Comparison of ENCODE assay signal across 24 cellular contexts in the genomic region with DNA sequence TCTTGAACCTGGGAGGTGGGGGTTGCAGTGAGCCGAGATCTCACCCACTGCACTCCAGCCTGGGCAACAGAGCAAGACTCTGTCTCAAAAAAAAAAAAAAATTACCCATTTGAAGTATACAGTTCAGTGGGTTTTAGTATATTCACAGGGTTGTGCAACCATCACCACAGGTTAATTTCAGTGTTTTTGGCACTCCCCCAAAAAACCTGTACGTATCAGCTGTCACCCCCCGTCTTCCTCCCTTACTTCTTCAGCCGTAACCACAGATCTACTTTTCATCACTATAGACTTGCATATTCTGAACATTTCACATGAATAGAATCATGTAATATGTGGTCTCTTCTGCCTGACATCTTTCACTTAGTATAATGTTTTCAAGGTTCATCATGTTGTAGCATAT. TPM values are rescaled to one million over a fixed set of nuclear protein-coding genes. Genes with fewer than 3 reads are reported as not detected.
DNase-seq lines count a peak whose midpoint lies in the region; ATAC-seq, FAIRE-seq and TF ChIP-seq lines count a peak whose summit lies in the region.
"Had no signal": no experiment of that assay in that cellular context is flagged by ENCODE, and none has a peak within 500 bp of the region (broad histone marks: within the 10 kb centered on the region; RNA-seq: fewer than 3 reads in every experiment).

No MANE protein-coding gene starts in this region.

- peaks cover 49 to 53% of the 10 kb centered on the region in 2 donors for H3K4me1 Mint-ChIP-seq in natural killer cell

- ATAC-seq in HG02678 (IDR thresholded peaks at IDR 0.05; ENCODE audit: unreplicated experiment): peak; percentile 69
- peak in 2 of 3 donors; percentile 21 to 75 for ATAC-seq in natural killer cell

- H3K9me3 ChIP-seq in right atrium auricular region: no peaks in the 10 kb centered on the region
- H3K9me3 ChIP-seq: breast epithelium, SK-N-SH had no signal

- no peak overlapping the region for H3K27ac ChIP-seq in dorsolateral prefrontal cortex
- no peak overlapping the region for H3K27ac ChIP-seq in right atrium auricular region
- H3K27ac ChIP-seq: breast epithelium had no signal

- no peaks in the 10 kb centered on the region for H3K36me3 ChIP-seq in right atrium auricular region
- H3K36me3 ChIP-seq: breast epithelium had no signal

- H3K27me3 ChIP-seq in dorsolateral prefrontal cortex (no peaks in the 10 kb centered on the region), right atrium auricular region (no peaks in the 10 kb centered on the region)
- H3K27me3 ChIP-seq: breast epithelium had no signal

- peak overlapping the region; percentile 11 to 56 for H3K27ac Mint-ChIP-seq in natural killer cell
- H3K27ac Mint-ChIP-seq: activated T-helper 2 cell treated with anti-CD3 and anti-CD28 coated beads, Interferon-gamma antibody, Interleukin-2, Interleukin-4, amounts not matched to agents 10 μg/mL and 5 μg/mL and 100 μg/mL, durations not matched to agents 14 hours and 24 hours and 36 hours; progenitor cell of endocrine pancreas had no signal

- H3K4me1 ChIP-seq in right atrium auricular region: peaks cover 0 to 31% of the 10 kb centered on the region in 2 donors
- H3K4me1 ChIP-seq: breast epithelium had no signal

- DNase-seq in GM12891 (ENCODE audit: insufficient read length, low spot score): no peak
- DNase-seq in NCI-H69 (lab: John Stamatoyannopoulos, UW): peak; percentile 1
- DNase-seq in natural killer cell: no peak
- no peak for DNase-seq in dorsolateral prefrontal cortex
- DNase-seq in DMS 273 treated with DMSO at 0.1 percent for 48 hours (lab: John Stamatoyannopoulos, UW): no peak
- no peak for DNase-seq in right atrium auricular region (ENCODE audit: low spot score)
- DNase-seq in NCI-H2227 treated with DMSO at 0.1 percent for 48 hours (lab: John Stamatoyannopoulos, UW): no peak
- DNase-seq: activated CD4-positive, CD25-positive, alpha-beta regulatory T cell treated with anti-CD3 and anti-CD28 coated beads, Interleukin-2, amount 50 U/mL, for 72 hours; HCEC 1CT; NCI-H1436 treated with DMSO at 0.1 percent for 48 hours; NCI-H2171 treated with DMSO at 0.1 percent for 48 hours; SK-N-SH; small intestine; stimulated activated CD4-positive, alpha-beta T cell treated with anti-CD3 and anti-CD28 coated beads, Interleukin-2, amount 100 ng/mL, for 48 hours; T-helper 9 cell had no signal

- no peak for TF ChIP-seq POLR2A in GM12891 (IDR thresholded peaks at IDR 0.05; ENCODE audit: low read depth, low read length)

- peak overlapping the region; percentile 38 for H3K4me3 Mint-ChIP-seq in natural killer cell

- no peaks in the 10 kb centered on the region for H3K36me3 Mint-ChIP-seq in natural killer cell

- FAIRE-seq in GM12891 (lab: Jason Lieb, UNC): peak; percentile 41
- FAIRE-seq: endothelial cell of umbilical vein, small intestine had no signal

- intact Hi-C loops in natural killer cell (cut with micrococcal nuclease): no loop called here
- intact Hi-C loops in dorsolateral prefrontal cortex (cut with DNase I): no loop called here

- H3K27me3 Mint-ChIP-seq in natural killer cell (ENCODE audit: low read depth in 2 of 2): no peaks in the 10 kb centered on the region

- no peak for TF ChIP-seq CTCF in natural killer cell (IDR thresholded peaks at IDR 0.05)
- no peak for TF ChIP-seq CTCF in dorsolateral prefrontal cortex (IDR thresholded peaks at IDR 0.05 in 54 of 56, conservative IDR thresholded peaks at IDR 0.05 in 2 of 56; ENCODE audit: low read depth in 1 of 56, partially characterized antibody in 56 of 56)
- no peak for TF ChIP-seq CTCF in right atrium auricular region (IDR thresholded peaks at IDR 0.05)

- H3K4me3 ChIP-seq in dorsolateral prefrontal cortex (no peak overlapping the region), right atrium auricular region (no peak overlapping the region)
- H3K4me3 ChIP-seq: breast epithelium had no signal

- no peaks in the 10 kb centered on the region for H3K9me3 Mint-ChIP-seq in natural killer cell
- H3K9me3 Mint-ChIP-seq: activated T-helper 2 cell treated with anti-CD3 and anti-CD28 coated beads, Interferon-gamma antibody, Interleukin-2, Interleukin-4, amounts not matched to agents 10 μg/mL and 5 μg/mL and 100 μg/mL, durations not matched to agents 14 hours and 24 hours and 36 hours had no signal

TF ChIP-seq in GM12891, 5 proteins besides CTCF, POLR2A, EP300 and RAD21:
- TF ChIP-seq POU2F2 (IDR thresholded peaks at IDR 0.05; ENCODE audit: low read depth, low read length) (no peak), SPI1 (IDR thresholded peaks at IDR 0.05; ENCODE audit: low read depth, low read length) (no peak), TAF1 (IDR thresholded peaks at IDR 0.05; ENCODE audit: low read depth, low read length) (no peak), PAX5 (IDR thresholded peaks at IDR 0.05; ENCODE audit: insufficient read depth, low read length, severe bottlenecking) (no peak), POLR2AphosphoS5 (IDR thresholded peaks at IDR 0.05; ENCODE audit: low read depth, low read length) (no peak)

RNA-seq across cellular contexts. Expression of a gene that starts 11.7 kb away (rescaled TPM):
- polyA plus RNA-seq in GM12891 (2012; ENCODE audit: low read depth, missing spikeins): not detected
- total RNA-seq in natural killer cell (1 to 10 TPM in 2 of 3 donors, under 1 TPM in 1; 0.82 to 1.5 (median 1.2) TPM), dorsolateral prefrontal cortex (1 to 10 TPM in 117 of 120 experiments, under 1 TPM in 2, not detected in 1; 0.85 to 8.6 (median 2.9) TPM), right atrium auricular region (1 to 10 TPM in 1 of 2 donors, not detected in 1; 3.6 TPM)
- total RNA-seq: activated T-helper 2 cell treated with anti-CD3 and anti-CD28 coated beads, Interferon-gamma antibody, Interleukin-2, Interleukin-4, amounts not matched to agents 10 μg/mL and 5 μg/mL and 100 μg/mL, durations not matched to agents 14 hours and 24 hours and 36 hours; endothelial cell of umbilical vein; kidney epithelial cell; LHCN-M2; progenitor cell of endocrine pancreas had no signal
- polyA plus RNA-seq: adipose tissue, endothelial cell of umbilical vein, neural cell, SK-N-SH had no signal

RNA-seq across cellular contexts. Expression of a gene that starts 57.7 kb away (rescaled TPM):
- polyA plus RNA-seq in GM12891 (2012; ENCODE audit: low read depth, missing spikeins): 55.5 TPM
- total RNA-seq in natural killer cell (10 to 100 TPM; 59.2 to 78.6 (median 68.5) TPM), dorsolateral prefrontal cortex (10 to 100 TPM; 33.7 to 80.9 (median 55.9) TPM), right atrium auricular region (100 to 1,000 TPM; 139 to 220 TPM)
